Comparison of ENCODE assay signal across 30 cellular contexts in the genomic region with DNA sequence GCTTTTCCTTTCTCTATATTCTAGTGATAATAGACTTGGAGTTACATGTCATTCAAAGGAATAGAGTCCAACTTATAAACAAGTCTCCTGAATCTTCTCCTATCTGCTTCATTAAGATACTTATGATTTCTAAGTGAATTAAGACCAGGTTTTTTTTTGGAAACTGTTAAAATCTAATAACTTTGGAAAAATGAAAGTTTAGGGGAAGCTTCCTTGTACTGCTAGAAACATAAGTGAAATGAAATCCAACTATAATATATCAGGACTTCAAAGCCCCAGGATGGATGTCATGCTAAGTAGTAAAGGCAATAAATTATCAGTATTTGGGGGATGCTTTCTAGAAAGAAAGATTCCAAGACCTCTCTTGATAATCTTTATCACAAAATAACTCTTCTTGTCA. TPM values are rescaled to one million over a fixed set of nuclear protein-coding genes. Genes with fewer than 3 reads are reported as not detected.
"Had no signal": no experiment of that assay in that cellular context is flagged by ENCODE, and none has a peak within 500 bp of the region (broad histone marks: within the 10 kb centered on the region; RNA-seq: fewer than 3 reads in every experiment).

No MANE protein-coding gene starts in this region.

- H3K9me3 ChIP-seq: adrenal gland, Peyer's patch, SJSA1, SK-N-SH had no signal

- H3K4me2 ChIP-seq: KMS-11, SK-N-SH had no signal

- H3K4me3 ChIP-seq: adrenal gland, Peyer's patch, SJSA1 had no signal

- ATAC-seq: activated CD4-positive, alpha-beta T cell treated with anti-CD3 and anti-CD28 coated beads for 36 hours; activated naive CD4-positive, alpha-beta T cell treated with anti-CD3 and anti-CD28 coated beads, Interleukin-2, amount 50 U/mL, for 72 hours; activated T-cell treated with anti-CD3 and anti-CD28 coated beads, Interleukin-2, amount 50 U/mL, for 4 hours; PC-3 had no signal

- H3K9ac ChIP-seq: KMS-11, SK-N-SH had no signal

- H3K27me3 ChIP-seq: adrenal gland, brain microvascular endothelial cell, Peyer's patch, SJSA1 had no signal

- H3K27ac ChIP-seq: adrenal gland, brain microvascular endothelial cell, KMS-11, Peyer's patch, SJSA1 had no signal

- DNase-seq: activated CD4-positive, alpha-beta T cell treated with anti-CD3 and anti-CD28 coated beads for 36 hours; activated CD4-positive, alpha-beta T cell treated with anti-CD3 and anti-CD28 coated beads, Interleukin-2, amount 10 ng/mL, durations not matched to agents 7 days and 5 days; activated CD4-positive, alpha-beta T cell treated with anti-CD3 and anti-CD28 coated beads, Interleukin-2, amount 50 U/mL, for 48 hours; activated CD8-positive, alpha-beta memory T cell treated with anti-CD3 and anti-CD28 coated beads, Interleukin-2, amount 50 U/mL, for 4 hours; activated gamma-delta T cell treated with Interleukin-2 at 50 U/mL for 16 hours; activated naive CD4-positive, alpha-beta T cell treated with anti-CD3 and anti-CD28 coated beads for 36 hours; activated T-cell treated with anti-CD3 and anti-CD28 coated beads for 4 hours; activated T-cell treated with anti-CD3 and anti-CD28 coated beads, Interleukin-2, amount 50 U/mL, for 4 hours; adrenal gland; brain microvascular endothelial cell; MM.1S; MV-4-11; NCI-H1092; NCI-H1436 treated with DMSO at 0.1 percent for 48 hours; NCI-H1694 treated with DMSO at 0.1 percent for 48 hours; NCI-H2081 treated with DMSO at 0.1 percent for 48 hours; NCI-H345; NCI-H524 treated with DMSO at 0.1 percent for 48 hours; NK-92 treated with Interleukin-12 subunit alpha and Interleukin-12 subunit beta, amount 100 ng/mL, for 24 hours; PC-3; Peyer's patch; RPMI8226; SHP77 treated with DMSO at 0.1 percent for 48 hours; SK-N-SH had no signal

- H3K36me3 ChIP-seq: adrenal gland, brain microvascular endothelial cell, Peyer's patch, SJSA1 had no signal

- H3K4me1 ChIP-seq: adrenal gland, Peyer's patch, SJSA1 had no signal

RNA-seq across cellular contexts. Expression of gene GRIA2, which starts 24.8 kb away (rescaled TPM):
- total RNA-seq: activated CD4-positive, alpha-beta T cell treated with anti-CD3 and anti-CD28 coated beads for 36 hours; activated CD4-positive, alpha-beta T cell treated with anti-CD3 and anti-CD28 coated beads, Interleukin-2, amount 10 ng/mL, durations not matched to agents 7 days and 5 days; activated naive CD4-positive, alpha-beta T cell treated with anti-CD3 and anti-CD28 coated beads for 36 hours; activated naive CD4-positive, alpha-beta T cell treated with anti-CD3 and anti-CD28 coated beads, Interleukin-2, amount 50 U/mL, for 72 hours; activated T-cell treated with anti-CD3 and anti-CD28 coated beads, Interleukin-2, amount 50 U/mL, for 4 hours; activated T-helper 1 cell treated with anti-CD3 and anti-CD28 coated beads, Interleukin-12 subunit alpha, Interleukin-12 subunit beta, Interleukin-2, Interleukin-4 antibody, amounts not matched to agents 30 ng/mL and 10 ng/mL and 1 ng/mL, durations not matched to agents 14 hours and 24 hours and 36 hours; LHCN-M2; NCI-H460; PC-3; Peyer's patch; SJSA1 had no signal
